27 cellular contexts compared by ENCODE assay signal in the genomic region with DNA sequence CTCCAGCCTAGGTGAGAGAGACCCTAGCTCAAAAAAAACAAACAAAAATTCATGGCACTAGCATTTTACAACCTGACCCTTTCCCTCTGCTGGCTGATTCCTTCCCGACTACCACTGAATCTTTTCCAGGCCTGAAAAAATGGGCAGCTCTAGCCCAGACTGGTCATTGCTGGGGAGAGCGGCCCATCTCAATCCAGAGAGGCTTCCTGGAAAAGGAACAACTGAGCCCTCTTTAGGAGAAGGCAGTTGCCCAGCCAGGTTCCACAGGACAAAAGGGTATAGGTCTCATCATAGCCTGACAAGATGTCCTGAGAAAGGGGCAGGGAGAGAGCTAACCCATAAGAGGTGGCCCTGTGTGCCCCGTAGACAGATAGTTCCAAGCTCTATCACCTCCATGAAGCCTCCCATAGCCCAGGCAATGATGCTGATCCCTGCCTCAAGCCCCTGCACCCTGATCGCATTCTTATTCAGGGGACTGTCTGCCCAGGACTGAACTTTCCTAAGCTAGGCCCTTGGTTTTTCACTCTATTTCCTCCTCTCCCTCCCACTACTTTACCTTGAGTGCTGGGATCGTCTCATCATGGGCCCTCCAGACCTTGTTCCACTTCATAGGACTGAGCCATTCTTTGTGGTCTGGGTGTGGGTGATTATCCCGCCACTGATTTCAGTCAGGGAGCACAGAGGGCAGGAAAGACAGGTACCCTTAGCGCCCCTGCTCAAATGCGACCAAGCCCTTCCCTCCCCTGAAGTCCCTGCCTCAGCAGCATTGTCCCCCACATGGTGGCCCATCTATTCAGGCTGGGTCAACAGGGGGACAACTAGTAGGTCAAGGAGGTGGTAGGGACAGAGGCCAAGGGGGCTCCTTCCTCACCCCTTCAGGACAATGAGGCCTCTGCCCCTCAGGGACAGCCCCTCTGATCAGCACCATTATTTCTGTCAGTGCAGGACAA. TPM values are rescaled to one million over a fixed set of nuclear protein-coding genes. Genes with fewer than 3 reads are reported as not detected.
DNase-seq lines count a peak whose midpoint lies in the region; ATAC-seq and TF ChIP-seq lines count a peak whose summit lies in the region.
"Had no signal": no experiment of that assay in that cellular context is flagged by ENCODE, and none has a peak within 500 bp of the region (broad histone marks: within the 10 kb centered on the region; RNA-seq: fewer than 3 reads in every experiment).

No MANE protein-coding gene starts in this region.

- peak overlapping the region; percentile 19 to 67 (median 54) for H3K27ac Mint-ChIP-seq in brain
- peak overlapping the region; percentile 31 for H3K27ac Mint-ChIP-seq in stimulated activated naive B cell treated with anti-CD40 and anti-IgM and Interleukin-4, amounts not matched to agents 10 μg/mL and 1 μg/mL and 100 μg/mL, for 72 hours
- H3K27ac Mint-ChIP-seq: activated naive CD8-positive, alpha-beta T cell treated with anti-CD3 and anti-CD28 coated beads, Interleukin-2, amount 10 ng/mL, durations not matched to agents 7 days and 5 days; CD8-positive, alpha-beta memory T cell had no signal

- no peak for ATAC-seq in stimulated activated naive B cell treated with anti-CD40 and anti-IgM and Interleukin-4, amounts not matched to agents 10 μg/mL and 1 μg/mL and 100 μg/mL, for 72 hours (replicated peaks)
- ATAC-seq: naive thymus-derived CD8-positive, alpha-beta T cell had no signal

- H3K4me1 Mint-ChIP-seq in brain, result peaks cover 66% of the 10 kb centered on the region
- H3K4me1 Mint-ChIP-seq in stimulated activated naive B cell treated with anti-CD40 and anti-IgM and Interleukin-4, amounts not matched to agents 10 μg/mL and 1 μg/mL and 100 μg/mL, for 72 hours, result peaks cover 10 to 17% of the 10 kb centered on the region in 2 donors

- TF ChIP-seq CTCF in HEK293 (tag by site-specific recombination; IDR thresholded peaks at IDR 0.05), result no peak
- no peak for TF ChIP-seq CTCF in brain (conservative IDR thresholded peaks at IDR 0.05)
- TF ChIP-seq CTCF in prostate gland (IDR thresholded peaks at IDR 0.05), result no peak

- no peak overlapping the region for H3K4me3 ChIP-seq in HEK293 (ENCODE audit: low read depth, low read length)
- peak overlapping the region; percentile 49 for H3K4me3 ChIP-seq in iPS-18a (ENCODE audit: low read length)
- H3K4me3 ChIP-seq in prostate gland, result no peak overlapping the region
- H3K4me3 ChIP-seq: HAP-1, pancreas, thoracic aorta had no signal

- 96% methylated on average over 8 of the region's 8 CpGs for WGBS in prostate gland

- H3K36me3 ChIP-seq in HEK293 (ENCODE audit: control insufficient read depth in 2 of 2, insufficient read depth in 1 of 2, low read length in 2 of 2) (no peaks in the 10 kb centered on the region), iPS-18a (ENCODE audit: control insufficient read depth, low read depth, low read length) (no peaks in the 10 kb centered on the region), prostate gland (no peaks in the 10 kb centered on the region)
- H3K36me3 ChIP-seq: BE2C, HAP-1, pancreas, thoracic aorta had no signal

- H3K9ac ChIP-seq in iPS-18a (ENCODE audit: low read length), result no peak overlapping the region

- intact Hi-C loops in prostate gland (cut with DNase I), result loop anchor here (5.0 to 10.0 kb wide), 2 partner anchors 228 to 270 kb away; a partner anchor contains a TSS

- no peak for TF ChIP-seq POLR2A in prostate gland (IDR thresholded peaks at IDR 0.05)

- H3K27me3 ChIP-seq in iPS-18a (ENCODE audit: control insufficient read depth, insufficient read depth, low read length) (peaks cover 70% of the 10 kb centered on the region), prostate gland (replicated peaks; ENCODE audit: insufficient read depth) (peaks cover 17% of the 10 kb centered on the region)
- H3K27me3 ChIP-seq: BE2C, pancreas had no signal

- H3K4me1 ChIP-seq in HEK293 (ENCODE audit: control insufficient read depth, insufficient read depth, low read length) (no peaks in the 10 kb centered on the region), iPS-18a (ENCODE audit: control insufficient read depth, low read depth, low read length) (peaks cover 19% of the 10 kb centered on the region), prostate gland (replicated peaks) (no peaks in the 10 kb centered on the region)
- H3K4me1 ChIP-seq: HAP-1, pancreas had no signal

- peak overlapping the region in 4 of 5 experiments; percentile 30 to 61 (median 42) for H3K4me3 Mint-ChIP-seq in brain
- no peak overlapping the region for H3K4me3 Mint-ChIP-seq in stimulated activated naive B cell treated with anti-CD40 and anti-IgM and Interleukin-4, amounts not matched to agents 10 μg/mL and 1 μg/mL and 100 μg/mL, for 72 hours
- H3K4me3 Mint-ChIP-seq: activated naive CD8-positive, alpha-beta T cell treated with anti-CD3 and anti-CD28 coated beads, Interleukin-2, amount 10 ng/mL, durations not matched to agents 7 days and 5 days; CD8-positive, alpha-beta memory T cell; naive thymus-derived CD8-positive, alpha-beta T cell had no signal

- no peak overlapping the region for H3K27ac ChIP-seq in HEK293 (ENCODE audit: extremely low read depth, low read depth, low read length)
- H3K27ac ChIP-seq in iPS-18a (ENCODE audit: low read length), result no peak overlapping the region
- H3K27ac ChIP-seq in prostate gland, result no peak overlapping the region
- H3K27ac ChIP-seq: pancreas, thoracic aorta had no signal

- H3K9me3 ChIP-seq in HEK293 (ENCODE audit: control insufficient read depth, insufficient read depth, low read depth, low read length) (no peaks in the 10 kb centered on the region), iPS-18a (ENCODE audit: control insufficient read depth, low read depth, low read length) (no peaks in the 10 kb centered on the region), prostate gland (no peaks in the 10 kb centered on the region)
- H3K9me3 ChIP-seq: BE2C, HAP-1, pancreas, thoracic aorta had no signal

- DNase-seq in stimulated activated naive B cell treated with anti-CD40 and anti-IgM and Interleukin-4, amounts not matched to agents 10 μg/mL and 1 μg/mL and 100 μg/mL, for 72 hours, result no peak
- DNase-seq in activated CD4-positive, alpha-beta T cell treated with anti-CD3 and anti-CD28 coated beads, Interleukin-2, amount 50 U/mL, for 1 hour, result no peak
- no peak for DNase-seq in prostate gland (ENCODE audit: low spot score)
- no peak for DNase-seq in HT-29 (ENCODE audit: low spot score)
- DNase-seq: ACHN; activated effector memory CD4-positive, alpha-beta T cell treated with anti-CD3 and anti-CD28 coated beads, Interleukin-2, amount 50 U/mL, for 16 hours; activated naive CD8-positive, alpha-beta T cell treated with anti-CD3 and anti-CD28 coated beads, Interleukin-2, amount 10 ng/mL, durations not matched to agents 7 days and 5 days; activated T-cell treated with anti-CD3 and anti-CD28 coated beads for 4 hours; BE2C; CD8-positive, alpha-beta memory T cell; central memory CD4-positive, alpha-beta T cell; DMS153; kidney; naive thymus-derived CD8-positive, alpha-beta T cell; NCI-H446 treated with DMSO at 0.1 percent for 48 hours; pancreas; stimulated activated CD4-positive, alpha-beta T cell treated with anti-CD3 and anti-CD28 coated beads, Interleukin-2, amount 100 ng/mL, for 48 hours; T-helper 2 cell had no signal

- CTCF ChIA-PET in HEK293 (lab: Yijun Ruan, JAX), result interaction anchor here (0.5 to 17.5 kb wide), 17 partner anchors 8 to 1979 kb away, joined by 3 to 439 read pairs (median 10); no protein-coding TSS in a partner anchor

- POLR2A ChIA-PET in HEK293 (lab: Yijun Ruan, JAX), result interaction anchor here (2.4 kb wide), 1 partner anchor 58 kb away, joined by 13 read pairs; no protein-coding TSS in a partner anchor

- peaks cover 0 to 2% (median 0%) of the 10 kb centered on the region in 5 experiments for H3K9me3 Mint-ChIP-seq in brain
- no peaks in the 10 kb centered on the region for H3K9me3 Mint-ChIP-seq in stimulated activated naive B cell treated with anti-CD40 and anti-IgM and Interleukin-4, amounts not matched to agents 10 μg/mL and 1 μg/mL and 100 μg/mL, for 72 hours
- H3K9me3 Mint-ChIP-seq: activated naive CD8-positive, alpha-beta T cell treated with anti-CD3 and anti-CD28 coated beads, Interleukin-2, amount 10 ng/mL, durations not matched to agents 7 days and 5 days; CD8-positive, alpha-beta memory T cell; naive thymus-derived CD8-positive, alpha-beta T cell had no signal

- peaks cover 15% of the 10 kb centered on the region for H3K27me3 Mint-ChIP-seq in brain
- peaks cover 61 to 64% of the 10 kb centered on the region in 2 donors for H3K27me3 Mint-ChIP-seq in stimulated activated naive B cell treated with anti-CD40 and anti-IgM and Interleukin-4, amounts not matched to agents 10 μg/mL and 1 μg/mL and 100 μg/mL, for 72 hours

- no peaks in the 10 kb centered on the region for H3K36me3 Mint-ChIP-seq in brain
- H3K36me3 Mint-ChIP-seq in stimulated activated naive B cell treated with anti-CD40 and anti-IgM and Interleukin-4, amounts not matched to agents 10 μg/mL and 1 μg/mL and 100 μg/mL, for 72 hours, result no peaks in the 10 kb centered on the region
- H3K36me3 Mint-ChIP-seq: activated naive CD8-positive, alpha-beta T cell treated with anti-CD3 and anti-CD28 coated beads, Interleukin-2, amount 10 ng/mL, durations not matched to agents 7 days and 5 days; CD8-positive, alpha-beta memory T cell had no signal

TF ChIP-seq in HEK293, 187 proteins besides CTCF, POLR2A, EP300 and RAD21 (continues in another document):
- no peak for TF ChIP-seq ZNF654 (tag by site-specific recombination; IDR thresholded peaks at IDR 0.05; ENCODE audit: low read depth)

RNA-seq across cellular contexts. Expression of a gene that starts 18.2 kb away (rescaled TPM):
- not detected for polyA plus RNA-seq in brain (ENCODE audit: insufficient read depth, low read depth, low replicate concordance)
- under 1 TPM in 1 of 2 donors, not detected in 1; 0.85 TPM for total RNA-seq in prostate gland
- total RNA-seq in HT-29 (2014; rRNA removed; shearing (Covaris generic)), result not detected in 2 replicates
- total RNA-seq: activated naive CD8-positive, alpha-beta T cell treated with anti-CD3 and anti-CD28 coated beads, Interleukin-2, amount 10 ng/mL, durations not matched to agents 7 days and 5 days; astrocyte; CD8-positive, alpha-beta memory T cell; dermis blood vessel endothelial cell; LHCN-M2; naive thymus-derived CD8-positive, alpha-beta T cell; thoracic aorta had no signal
- polyA plus RNA-seq: CD8-positive, alpha-beta memory T cell; naive thymus-derived CD8-positive, alpha-beta T cell had no signal

RNA-seq across cellular contexts. Expression of a gene that starts 48.9 kb away (rescaled TPM):
- not detected for polyA plus RNA-seq in brain (ENCODE audit: insufficient read depth, low read depth, low replicate concordance)
- 10 to 100 TPM in 1 of 2 donors, not detected in 1; 58.7 TPM for total RNA-seq in prostate gland
- 0.15 and 0.37 TPM in 2 replicates for total RNA-seq in HT-29 (2014; rRNA removed; shearing (Covaris generic))
- total RNA-seq: activated naive CD8-positive, alpha-beta T cell treated with anti-CD3 and anti-CD28 coated beads, Interleukin-2, amount 10 ng/mL, durations not matched to agents 7 days and 5 days; dermis blood vessel endothelial cell; G401; kidney; LHCN-M2; naive thymus-derived CD8-positive, alpha-beta T cell; pancreas; thoracic aorta had no signal

RNA-seq across cellular contexts. Expression of a gene that starts 49.1 kb away (rescaled TPM):
- 378 TPM for polyA plus RNA-seq in brain (ENCODE audit: insufficient read depth, low read depth, low replicate concordance)
- 100 to 1,000 TPM; 144 to 167 TPM for total RNA-seq in prostate gland
- total RNA-seq in HT-29 (2014; rRNA removed; shearing (Covaris generic)), result 389 and 419 TPM in 2 replicates

Comparison
In these comparisons a context has a peak if more than half of its experiments do, and no peak if none do; other contexts are left out.
1. H3K4me3 Mint-ChIP-seq: peak in brain (4 of 5); none in stimulated activated naive B cell treated with anti-CD40 and anti-IgM and Interleukin-4, amounts not matched to agents 10 μg/mL and 1 μg/mL and 100 μg/mL, for 72 hours (0 of 2).